ENCODE assay signal across 8 cellular contexts in genomic region chr22:31629741-31630184, GRCh38. TPM values are rescaled to one million over a fixed set of nuclear protein-coding genes. Genes with fewer than 3 reads are reported as not detected.
A peak's percentile ranks its signal among the peaks of the same experiment; 100 is the strongest.
DNase-seq lines count a peak whose midpoint lies in the region; ATAC-seq and TF ChIP-seq lines count a peak whose summit lies in the region.

No MANE protein-coding gene starts in this region.

- H3K27me3 ChIP-seq in BJ (ENCODE audit: control insufficient read depth, insufficient read depth, low read length) (no peaks in the 10 kb centered on the region), MG63 (no peaks in the 10 kb centered on the region), dorsolateral prefrontal cortex (no peaks in the 10 kb centered on the region)

- H3K36me3 Mint-ChIP-seq in natural killer cell treated with Interleukin-12 subunit alpha and Interleukin-12 subunit beta and Interleukin-15 and Interleukin-18, amount 100 ng/mL, for 72 hours, result no peaks in the 10 kb centered on the region

- peak overlapping the region; percentile 69 to 85 for H3K27ac Mint-ChIP-seq in natural killer cell treated with Interleukin-12 subunit alpha and Interleukin-12 subunit beta and Interleukin-15 and Interleukin-18, amount 100 ng/mL, for 72 hours

- H3K27me3 Mint-ChIP-seq in natural killer cell treated with Interleukin-12 subunit alpha and Interleukin-12 subunit beta and Interleukin-15 and Interleukin-18, amount 100 ng/mL, for 72 hours, result no peaks in the 10 kb centered on the region

- peak overlapping the region; percentile 74 for H3K4me3 ChIP-seq in BJ (ENCODE audit: low read depth, low read length)
- peak overlapping the region; percentile 86 for H3K4me3 ChIP-seq in MG63
- peak overlapping the region; percentile 61 to 95 (median 80) for H3K4me3 ChIP-seq in dorsolateral prefrontal cortex

- peaks cover 21 to 50% of the 10 kb centered on the region in 2 donors for H3K4me1 Mint-ChIP-seq in natural killer cell treated with Interleukin-12 subunit alpha and Interleukin-12 subunit beta and Interleukin-15 and Interleukin-18, amount 100 ng/mL, for 72 hours (ENCODE audit: low read depth in 2 of 2)

- CTCF ChIA-PET in BJ (lab: Yijun Ruan, JAX), result interaction anchor here (0.6 to 12.2 kb wide), 3 partner anchors 10 to 71 kb away, joined by 3 to 156 read pairs (median 3); no protein-coding TSS in a partner anchor

- DNase-seq in BJ (ENCODE audit: low read depth), result no peak
- no peak for DNase-seq in MG63
- DNase-seq in dorsolateral prefrontal cortex, result no peak
- DNase-seq in natural killer cell treated with Interleukin-12 subunit alpha and Interleukin-12 subunit beta and Interleukin-15 and Interleukin-18, amount 100 ng/mL, for 72 hours (ENCODE audit: low spot score), result no peak
- no peak for DNase-seq in SK-N-DZ (ENCODE audit: low spot score)
- no peak for DNase-seq in NAMALWA (ENCODE audit: low spot score)
- DNase-seq in NCI-H1092 treated with DMSO at 0.1 percent for 48 hours (lab: John Stamatoyannopoulos, UW), result no peak
- no peak for DNase-seq in cerebellum (ENCODE audit: low spot score)

- no peaks in the 10 kb centered on the region for H3K9me3 ChIP-seq in MG63

- no peak for ATAC-seq in natural killer cell treated with Interleukin-12 subunit alpha and Interleukin-12 subunit beta and Interleukin-15 and Interleukin-18, amount 100 ng/mL, for 72 hours

- H3K36me3 ChIP-seq in BJ (ENCODE audit: control insufficient read depth, insufficient read depth, low read length) (peaks cover 10% of the 10 kb centered on the region), MG63 (peaks cover 17% of the 10 kb centered on the region)

- TF ChIP-seq CTCF in BJ (IDR thresholded peaks at IDR 0.05; ENCODE audit: insufficient read depth, low read depth, low read length) (no peak), dorsolateral prefrontal cortex (IDR thresholded peaks at IDR 0.05 in 54 of 56, conservative IDR thresholded peaks at IDR 0.05 in 2 of 56; ENCODE audit: low read depth in 1 of 56, partially characterized antibody in 56 of 56) (no peak)

- peak overlapping the region in 55 of 59 donors; percentile 30 to 97 (median 87) for H3K27ac ChIP-seq in dorsolateral prefrontal cortex

- POLR2A ChIA-PET in BJ (lab: Charles Lee), result no interaction called here

- H3K4me3 Mint-ChIP-seq in natural killer cell treated with Interleukin-12 subunit alpha and Interleukin-12 subunit beta and Interleukin-15 and Interleukin-18, amount 100 ng/mL, for 72 hours, result peak overlapping the region; percentile 68

- intact Hi-C loops in dorsolateral prefrontal cortex (cut with DNase I), result loop anchor here (5.0 to 10.0 kb wide), 4 partner anchors 132 to 285 kb away; partner anchors contain the start of genes PATZ1 (in 2 of the 2), DRG1 (in 1 of the 2), EIF4ENIF1 (in 1 of the 2) and SFI1 (in 1 of the 2)

- no peaks in the 10 kb centered on the region for H3K9me3 Mint-ChIP-seq in natural killer cell treated with Interleukin-12 subunit alpha and Interleukin-12 subunit beta and Interleukin-15 and Interleukin-18, amount 100 ng/mL, for 72 hours

RNA-seq across cellular contexts. Expression of gene PISD, which starts 32.3 kb away (rescaled TPM):
- polyA plus RNA-seq in BJ (2011; rRNA removed), result 18.7 and 26.9 TPM in 2 replicates
- 21.8 and 30.8 TPM in 2 replicates for polyA minus RNA-seq in BJ (2011; rRNA and poly(A)+ RNA removed)
- 16.0 and 30.5 TPM in 2 replicates for total RNA-seq in MG63 (2014; rRNA removed; shearing (Covaris generic); ENCODE audit: low replicate concordance)
- total RNA-seq in dorsolateral prefrontal cortex, result 100 to 1,000 TPM in 2 of 120 experiments, 10 to 100 TPM in 118; 48.4 to 108 (median 75.5) TPM
- 10 to 100 TPM; 66.6 to 87.0 TPM for total RNA-seq in natural killer cell treated with Interleukin-12 subunit alpha and Interleukin-12 subunit beta and Interleukin-15 and Interleukin-18, amount 100 ng/mL, for 72 hours
- polyA plus RNA-seq in SK-N-DZ (2014; cell fraction: cytosol; rRNA removed), result 43.9 and 48.2 TPM in 2 replicates
- polyA plus RNA-seq in SK-N-DZ (2014; cell fraction: nucleus; rRNA removed), result 131 and 134 TPM in 2 replicates
- 31.0 TPM for total RNA-seq in cerebellum
